In genomic region chr9:2015581-2016410, GRCh38 we compare ENCODE assay signal across 8 cellular contexts. TPM values are rescaled to one million over a fixed set of nuclear protein-coding genes. Genes with fewer than 3 reads are reported as not detected.
DNase-seq lines count a peak whose midpoint lies in the region; ATAC-seq and TF ChIP-seq lines count a peak whose summit lies in the region.

No MANE protein-coding gene starts in this region.

- TF ChIP-seq CTCF in Caco-2 (IDR thresholded peaks at IDR 0.05; ENCODE audit: insufficient read depth in 1 of 2, low read depth in 1 of 2, low read length in 1 of 2, severe bottlenecking in 1 of 2, unreplicated experiment in 1 of 2) (no peak), HEK293 (tag by site-specific recombination; IDR thresholded peaks at IDR 0.05) (no peak), fibroblast of mammary gland (conservative IDR thresholded peaks at IDR 0.05; ENCODE audit: control insufficient read depth, insufficient read depth, low read depth, low read length) (no peak)

- DNase-seq in Caco-2 (peak; percentile 21 to 34), NT2/D1 (ENCODE audit: low read depth, low spot score) (no peak), fibroblast of mammary gland (ENCODE audit: low read depth) (peak; percentile 31), DMS114 treated with DMSO at 0.1 percent for 48 hours (lab: John Stamatoyannopoulos, UW; ENCODE audit: unreplicated experiment) (no peak)
- peak; percentile 54 for DNase-seq in activated T-helper 2 cell treated with anti-CD3 and anti-CD28 coated beads, Interferon-gamma antibody, Interleukin-2, Interleukin-4, amounts not matched to agents 10 μg/mL and 5 μg/mL and 100 μg/mL, durations not matched to agents 14 hours and 24 hours and 36 hours (ENCODE audit: low spot score)
- peak; percentile 34 to 62 (median 57) for DNase-seq in naive thymus-derived CD4-positive, alpha-beta T cell

- peaks cover 12% of the 10 kb centered on the region for H3K27me3 Mint-ChIP-seq in Caco-2 (ENCODE audit: insufficient read depth, unreplicated experiment)
- peaks cover 6% of the 10 kb centered on the region for H3K27me3 Mint-ChIP-seq in activated T-helper 2 cell treated with anti-CD3 and anti-CD28 coated beads, Interferon-gamma antibody, Interleukin-2, Interleukin-4, amounts not matched to agents 10 μg/mL and 5 μg/mL and 100 μg/mL, durations not matched to agents 14 hours and 24 hours and 36 hours (ENCODE audit: low read depth)
- peaks cover 0 to 21% (median 0%) of the 10 kb centered on the region in 5 donors for H3K27me3 Mint-ChIP-seq in naive thymus-derived CD4-positive, alpha-beta T cell
- H3K27me3 Mint-ChIP-seq in stimulated activated naive CD8-positive, alpha-beta T cell treated with anti-CD3 and anti-CD28 coated beads, Interleukin-15, Interleukin-2, amounts not matched to agents 100 ng/mL and 50 ng/mL, for 24 hours: peaks cover 5% of the 10 kb centered on the region

- no peaks in the 10 kb centered on the region for H3K9me3 Mint-ChIP-seq in Caco-2 (ENCODE audit: unreplicated experiment)
- no peaks in the 10 kb centered on the region for H3K9me3 Mint-ChIP-seq in activated T-helper 2 cell treated with anti-CD3 and anti-CD28 coated beads, Interferon-gamma antibody, Interleukin-2, Interleukin-4, amounts not matched to agents 10 μg/mL and 5 μg/mL and 100 μg/mL, durations not matched to agents 14 hours and 24 hours and 36 hours
- peaks cover 0 to 5% (median 0%) of the 10 kb centered on the region in 11 donors for H3K9me3 Mint-ChIP-seq in naive thymus-derived CD4-positive, alpha-beta T cell
- no peaks in the 10 kb centered on the region for H3K9me3 Mint-ChIP-seq in stimulated activated naive CD8-positive, alpha-beta T cell treated with anti-CD3 and anti-CD28 coated beads, Interleukin-15, Interleukin-2, amounts not matched to agents 100 ng/mL and 50 ng/mL, for 24 hours

- peak overlapping the region; percentile 79 for H3K27ac ChIP-seq in HEK293 (ENCODE audit: extremely low read depth, low read depth, low read length)
- peak overlapping the region; percentile 92 for H3K27ac ChIP-seq in naive thymus-derived CD4-positive, alpha-beta T cell (ENCODE audit: low read depth, low read length)

- POLR2A ChIA-PET in Caco-2 (lab: Charles Lee) (no interaction called here), HEK293 (lab: Yijun Ruan, JAX) (interaction anchor here (0.6 to 1.6 kb wide), 6 partner anchors 7 to 729 kb away, joined by 3 to 4 read pairs (median 3); no protein-coding TSS in a partner anchor)
- POLR2A ChIA-PET in naive thymus-derived CD4-positive, alpha-beta T cell (lab: Charles Lee): interaction anchor here (0.5 to 7.1 kb wide), 14 partner anchors 10 to 1511 kb away, joined by 3 to 98 read pairs (median 5); partner anchors contain the start of genes PUM3 and RFX3

- H3K27me3 ChIP-seq in Caco-2 (replicated peaks; ENCODE audit: control insufficient read depth, insufficient read depth, low read length) (no peaks in the 10 kb centered on the region), NT2/D1 (ENCODE audit: insufficient read depth, insufficient read length) (peaks cover 85% of the 10 kb centered on the region)
- no peaks in the 10 kb centered on the region for H3K27me3 ChIP-seq in naive thymus-derived CD4-positive, alpha-beta T cell (ENCODE audit: control insufficient read depth in 2 of 2, insufficient read depth in 2 of 2, low read length in 2 of 2)

- H3K4me1 ChIP-seq in Caco-2 (no peaks in the 10 kb centered on the region), HEK293 (ENCODE audit: control insufficient read depth, insufficient read depth, low read length) (peaks cover 5% of the 10 kb centered on the region), NT2/D1 (ENCODE audit: insufficient read depth, insufficient read length) (no peaks in the 10 kb centered on the region)
- H3K4me1 ChIP-seq in naive thymus-derived CD4-positive, alpha-beta T cell (ENCODE audit: control insufficient read depth in 2 of 2, insufficient read depth in 2 of 2, low read length in 2 of 2): peaks cover 24 to 27% of the 10 kb centered on the region in 2 donors

- BruUV-seq in Caco-2 (replicated peaks; lab: Mats Ljungman, UMichigan): no TSS peak

- CTCF ChIA-PET in Caco-2 (lab: Charles Lee) (no interaction called here), HEK293 (lab: Yijun Ruan, JAX) (interaction anchor here (0.7 kb wide), 2 partner anchors 45 to 751 kb away, joined by 3 to 4 read pairs; no protein-coding TSS in a partner anchor)
- CTCF ChIA-PET in naive thymus-derived CD4-positive, alpha-beta T cell (lab: Charles Lee): interaction anchor here (1.0 to 1.1 kb wide), 3 partner anchors 18 to 70 kb away, joined by 3 to 4 read pairs (median 3); no protein-coding TSS in a partner anchor

- H3K27ac Mint-ChIP-seq in Caco-2 (ENCODE audit: unreplicated experiment): no peak overlapping the region
- peak overlapping the region; percentile 99 for H3K27ac Mint-ChIP-seq in activated T-helper 2 cell treated with anti-CD3 and anti-CD28 coated beads, Interferon-gamma antibody, Interleukin-2, Interleukin-4, amounts not matched to agents 10 μg/mL and 5 μg/mL and 100 μg/mL, durations not matched to agents 14 hours and 24 hours and 36 hours
- peak overlapping the region; percentile 97 to 100 (median 99) for H3K27ac Mint-ChIP-seq in naive thymus-derived CD4-positive, alpha-beta T cell
- peak overlapping the region; percentile 94 for H3K27ac Mint-ChIP-seq in stimulated activated naive CD8-positive, alpha-beta T cell treated with anti-CD3 and anti-CD28 coated beads, Interleukin-15, Interleukin-2, amounts not matched to agents 100 ng/mL and 50 ng/mL, for 24 hours

- H3K4me1 Mint-ChIP-seq in Caco-2 (ENCODE audit: low read depth, unreplicated experiment): no peaks in the 10 kb centered on the region
- H3K4me1 Mint-ChIP-seq in activated T-helper 2 cell treated with anti-CD3 and anti-CD28 coated beads, Interferon-gamma antibody, Interleukin-2, Interleukin-4, amounts not matched to agents 10 μg/mL and 5 μg/mL and 100 μg/mL, durations not matched to agents 14 hours and 24 hours and 36 hours (ENCODE audit: low read depth): peaks cover 47% of the 10 kb centered on the region
- peaks cover 25 to 60% (median 40%) of the 10 kb centered on the region in 7 donors for H3K4me1 Mint-ChIP-seq in naive thymus-derived CD4-positive, alpha-beta T cell
- peaks cover 51% of the 10 kb centered on the region for H3K4me1 Mint-ChIP-seq in stimulated activated naive CD8-positive, alpha-beta T cell treated with anti-CD3 and anti-CD28 coated beads, Interleukin-15, Interleukin-2, amounts not matched to agents 100 ng/mL and 50 ng/mL, for 24 hours (ENCODE audit: low read depth)

- intact Hi-C loops in Caco-2 (cut with micrococcal nuclease; ENCODE audit: unreplicated experiment): loop anchor here (10.0 kb wide), 1 partner anchor 99 kb away; no protein-coding TSS in a partner anchor
- intact Hi-C loops in activated T-helper 2 cell treated with anti-CD3 and anti-CD28 coated beads, Interferon-gamma antibody, Interleukin-2, Interleukin-4, amounts not matched to agents 10 μg/mL and 5 μg/mL and 100 μg/mL, durations not matched to agents 14 hours and 24 hours and 36 hours (cut with micrococcal nuclease): loop anchor here (1.0 to 5.0 kb wide), 6 partner anchors 39 to 1738 kb away; partner anchors contain the start of genes PUM3 and RFX3
- intact Hi-C loops in naive thymus-derived CD4-positive, alpha-beta T cell (cut with micrococcal nuclease): loop anchor here (1.0 to 5.0 kb wide), 9 partner anchors 39 to 1743 kb away; partner anchors contain the start of genes PUM3 (in 2 of the 2) and RFX3 (in 1 of the 2)

- ATAC-seq in naive thymus-derived CD4-positive, alpha-beta T cell: no peak

- peaks cover 10% of the 10 kb centered on the region for H3K36me3 Mint-ChIP-seq in Caco-2 (ENCODE audit: insufficient read depth, unreplicated experiment)
- H3K36me3 Mint-ChIP-seq in activated T-helper 2 cell treated with anti-CD3 and anti-CD28 coated beads, Interferon-gamma antibody, Interleukin-2, Interleukin-4, amounts not matched to agents 10 μg/mL and 5 μg/mL and 100 μg/mL, durations not matched to agents 14 hours and 24 hours and 36 hours (ENCODE audit: low read depth): peaks cover 3% of the 10 kb centered on the region
- H3K36me3 Mint-ChIP-seq in naive thymus-derived CD4-positive, alpha-beta T cell: peaks cover 0 to 11% (median 0%) of the 10 kb centered on the region in 5 donors
- H3K36me3 Mint-ChIP-seq in stimulated activated naive CD8-positive, alpha-beta T cell treated with anti-CD3 and anti-CD28 coated beads, Interleukin-15, Interleukin-2, amounts not matched to agents 100 ng/mL and 50 ng/mL, for 24 hours (ENCODE audit: low read depth): peaks cover 7% of the 10 kb centered on the region

- peak overlapping the region; percentile 53 for H3K4me3 ChIP-seq in Caco-2 (ENCODE audit: low read depth, low read length)
- peak overlapping the region; percentile 97 for H3K4me3 ChIP-seq in HEK293 (ENCODE audit: low read depth, low read length)
- H3K4me3 ChIP-seq in NT2/D1 (ENCODE audit: insufficient read length, low read depth): peak overlapping the region; percentile 80
- peak overlapping the region; percentile 81 for H3K4me3 ChIP-seq in fibroblast of mammary gland (ENCODE audit: control insufficient read depth, low read depth, low read length)
- H3K4me3 ChIP-seq in naive thymus-derived CD4-positive, alpha-beta T cell (ENCODE audit: low read length): peak overlapping the region; percentile 98

- H3K9ac ChIP-seq in NT2/D1 (ENCODE audit: insufficient read length, low read depth): peak overlapping the region; percentile 81

- H3K9me3 ChIP-seq in Caco-2 (no peaks in the 10 kb centered on the region), HEK293 (ENCODE audit: control insufficient read depth, insufficient read depth, low read depth, low read length) (no peaks in the 10 kb centered on the region), NT2/D1 (ENCODE audit: insufficient read depth, low read length) (no peaks in the 10 kb centered on the region)
- no peaks in the 10 kb centered on the region for H3K9me3 ChIP-seq in naive thymus-derived CD4-positive, alpha-beta T cell (ENCODE audit: control insufficient read depth in 2 of 3, low read length in 3 of 3)

- H3K36me3 ChIP-seq in Caco-2 (ENCODE audit: control insufficient read depth, insufficient read depth, low read length) (no peaks in the 10 kb centered on the region), HEK293 (ENCODE audit: control insufficient read depth in 2 of 2, insufficient read depth in 1 of 2, low read length in 2 of 2) (no peaks in the 10 kb centered on the region), NT2/D1 (ENCODE audit: insufficient read depth, insufficient read length, low read length) (no peaks in the 10 kb centered on the region)
- H3K36me3 ChIP-seq in naive thymus-derived CD4-positive, alpha-beta T cell (ENCODE audit: control insufficient read depth in 2 of 3, insufficient read depth in 3 of 3, low read length in 3 of 3): peaks cover 0 to 17% (median 0%) of the 10 kb centered on the region in 3 experiments

- peak overlapping the region; percentile 91 for H3K4me3 Mint-ChIP-seq in Caco-2 (ENCODE audit: unreplicated experiment)
- H3K4me3 Mint-ChIP-seq in activated T-helper 2 cell treated with anti-CD3 and anti-CD28 coated beads, Interferon-gamma antibody, Interleukin-2, Interleukin-4, amounts not matched to agents 10 μg/mL and 5 μg/mL and 100 μg/mL, durations not matched to agents 14 hours and 24 hours and 36 hours (ENCODE audit: low read depth): peak overlapping the region; percentile 98
- H3K4me3 Mint-ChIP-seq in naive thymus-derived CD4-positive, alpha-beta T cell: peak overlapping the region; percentile 93 to 100 (median 98)
- peak overlapping the region; percentile 95 for H3K4me3 Mint-ChIP-seq in stimulated activated naive CD8-positive, alpha-beta T cell treated with anti-CD3 and anti-CD28 coated beads, Interleukin-15, Interleukin-2, amounts not matched to agents 100 ng/mL and 50 ng/mL, for 24 hours

RNA-seq across cellular contexts. Expression of gene SMARCA2, which starts 0.6 kb away (rescaled TPM):
- 7.9 and 13.5 TPM in 2 replicates for total RNA-seq in Caco-2 (2022)
- total RNA-seq in activated T-helper 2 cell treated with anti-CD3 and anti-CD28 coated beads, Interferon-gamma antibody, Interleukin-2, Interleukin-4, amounts not matched to agents 10 μg/mL and 5 μg/mL and 100 μg/mL, durations not matched to agents 14 hours and 24 hours and 36 hours: 84.5 and 90.4 TPM in 2 replicates
- 100 to 1,000 TPM; 233 to 294 (median 258) TPM for total RNA-seq in naive thymus-derived CD4-positive, alpha-beta T cell
- 10 to 100 TPM; 37.1 to 52.7 TPM for polyA plus RNA-seq in naive thymus-derived CD4-positive, alpha-beta T cell

Comparison
In these comparisons a context has a peak if more than half of its experiments do, and no peak if none do; other contexts are left out.
1. DNase-seq: peak in Caco-2 (2 of 2), activated T-helper 2 cell treated with anti-CD3 and anti-CD28 coated beads, Interferon-gamma antibody, Interleukin-2, Interleukin-4, amounts not matched to agents 10 μg/mL and 5 μg/mL and 100 μg/mL, durations not matched to agents 14 hours and 24 hours and 36 hours (single experiment), fibroblast of mammary gland (single experiment) and naive thymus-derived CD4-positive, alpha-beta T cell (9 of 9); none in NT2/D1 (single experiment) and DMS114 treated with DMSO at 0.1 percent for 48 hours (single experiment).
2. Peak in every context shown above with its lines, with median percentiles within 50 percentile points of each other: H3K4me3 ChIP-seq and H3K4me3 Mint-ChIP-seq.